21 cellular contexts compared by ENCODE assay signal in the genomic region with DNA sequence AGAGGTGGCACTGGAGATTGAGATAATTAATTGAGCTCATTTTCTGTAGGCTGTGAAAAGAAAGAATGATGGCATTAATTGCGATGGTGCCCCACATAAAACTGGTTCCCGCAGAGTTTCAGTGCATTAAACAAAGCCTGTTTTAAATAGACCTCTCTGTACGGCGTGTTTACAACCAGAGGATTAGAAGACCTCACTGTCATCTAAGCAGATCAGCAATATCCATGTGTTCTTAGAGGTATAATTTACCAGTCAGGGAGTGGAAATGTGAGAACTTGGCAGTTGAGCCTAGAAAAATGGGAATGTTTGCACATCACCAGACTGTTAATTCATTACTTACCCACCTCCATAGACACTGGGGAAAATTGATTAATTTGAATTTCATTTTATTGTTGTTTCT. TPM values are rescaled to one million over a fixed set of nuclear protein-coding genes. Genes with fewer than 3 reads are reported as not detected.
DNase-seq lines count a peak whose midpoint lies in the region; ATAC-seq, FAIRE-seq and TF ChIP-seq lines count a peak whose summit lies in the region.
"Had no signal": no experiment of that assay in that cellular context is flagged by ENCODE, and none has a peak within 500 bp of the region (broad histone marks: within the 10 kb centered on the region; RNA-seq: fewer than 3 reads in every experiment).

No MANE protein-coding gene starts in this region.

- no peak for TF ChIP-seq CTCF in Caco-2 (IDR thresholded peaks at IDR 0.05; ENCODE audit: insufficient read depth in 1 of 2, low read depth in 1 of 2, low read length in 1 of 2, severe bottlenecking in 1 of 2, unreplicated experiment in 1 of 2)
- TF ChIP-seq CTCF in brain microvascular endothelial cell (IDR thresholded peaks at IDR 0.05; ENCODE audit: low read depth, low read length, missing control alignments): no peak
- no peak for TF ChIP-seq CTCF in osteoblast (IDR thresholded peaks at IDR 0.05; ENCODE audit: extremely low read depth, low read depth, low read length)
- TF ChIP-seq CTCF in pancreas (IDR thresholded peaks at IDR 0.05): no peak

- DNase-seq in Caco-2 (no peak), NCI-H2081 treated with DMSO at 0.1 percent for 48 hours (lab: John Stamatoyannopoulos, UW) (peak; percentile 16), brain microvascular endothelial cell (no peak), osteoblast (ENCODE audit: insufficient read length, low spot score, missing footprints) (no peak), left ventricle myocardium superior (no peak), pancreas (no peak)
- DNase-seq: activated CD4-positive, alpha-beta T cell treated with anti-CD3 and anti-CD28 coated beads for 48 hours; activated CD8-positive, alpha-beta memory T cell treated with anti-CD3 and anti-CD28 coated beads, Interleukin-2, amount 10 ng/mL, durations not matched to agents 7 days and 5 days; CD4-positive, alpha-beta T cell; erythroblast; KBM-7; NCI-H2107; NCI-H774; RPMI8226 had no signal

- peaks cover 48% of the 10 kb centered on the region for H3K36me3 Mint-ChIP-seq in Caco-2 (ENCODE audit: insufficient read depth, unreplicated experiment)

- H3K4me3 ChIP-seq in Caco-2 (ENCODE audit: low read depth, low read length): no peak overlapping the region
- no peak overlapping the region for H3K4me3 ChIP-seq in brain microvascular endothelial cell (ENCODE audit: low read depth, low read length)
- H3K4me3 ChIP-seq in osteoblast (ENCODE audit: insufficient read depth, low read length): no peak overlapping the region
- H3K4me3 ChIP-seq in pancreas: no peak overlapping the region
- H3K4me3 ChIP-seq: prostate gland, vagina had no signal

- H2AFZ ChIP-seq in osteoblast (ENCODE audit: low read length): no peak overlapping the region

- peak overlapping the region; percentile 68 for H3K4me3 Mint-ChIP-seq in Caco-2 (ENCODE audit: unreplicated experiment)
- H3K4me3 Mint-ChIP-seq: activated CD8-positive, alpha-beta memory T cell treated with anti-CD3 and anti-CD28 coated beads, Interleukin-2, amount 10 ng/mL, durations not matched to agents 7 days and 5 days; CD4-positive, alpha-beta T cell had no signal

- H3K36me3 ChIP-seq in Caco-2 (ENCODE audit: control insufficient read depth, insufficient read depth, low read length) (peaks cover 5% of the 10 kb centered on the region; the same call in 1 of the 2 replicates), brain microvascular endothelial cell (replicated peaks) (peaks cover 3% of the 10 kb centered on the region), osteoblast (ENCODE audit: insufficient read depth, low read length) (peaks cover 31% of the 10 kb centered on the region), pancreas (peaks cover 0 to 4% (median 0%) of the 10 kb centered on the region in 3 donors)
- H3K36me3 ChIP-seq: prostate gland had no signal

- H3K79me2 ChIP-seq in osteoblast (ENCODE audit: insufficient read depth, low read length): no peaks in the 10 kb centered on the region

- 65 to 70% methylated on average over 4 of the region's 4 CpGs for WGBS in pancreas, 2 donors

- in situ Hi-C loops in brain microvascular endothelial cell (cut with HindIII; ENCODE audit: low pct_ligation_motif_present, low sequenced_read_pairs): no loop called here

- peaks cover 58% of the 10 kb centered on the region for H3K4me1 ChIP-seq in Caco-2
- H3K4me1 ChIP-seq in osteoblast (ENCODE audit: insufficient read depth, low read length): peaks cover 50% of the 10 kb centered on the region
- peaks cover 10 to 67% (median 24%) of the 10 kb centered on the region in 3 donors for H3K4me1 ChIP-seq in pancreas
- H3K4me1 ChIP-seq: prostate gland, vagina had no signal

- CTCF ChIA-PET in Caco-2 (lab: Charles Lee): interaction anchor here (1.3 to 1.7 kb wide), 2 partner anchors 37 to 55 kb away, joined by 4 to 13 read pairs; a partner anchor contains a TSS

- no peaks in the 10 kb centered on the region for H4K20me1 ChIP-seq in osteoblast (ENCODE audit: insufficient read depth, low read length)

- H3K27me3 ChIP-seq in Caco-2 (replicated peaks; ENCODE audit: control insufficient read depth, insufficient read depth, low read length) (no peaks in the 10 kb centered on the region), brain microvascular endothelial cell (replicated peaks) (no peaks in the 10 kb centered on the region), osteoblast (ENCODE audit: insufficient read depth, low read length) (no peaks in the 10 kb centered on the region), pancreas (no peaks in the 10 kb centered on the region)
- H3K27me3 ChIP-seq: vagina had no signal

- no TSS peak for BruUV-seq in Caco-2 (replicated peaks; lab: Mats Ljungman, UMichigan)

- intact Hi-C loops in Caco-2 (cut with micrococcal nuclease; ENCODE audit: unreplicated experiment): loop anchor here (5.0 kb wide), 1 partner anchor 139 kb away; no protein-coding TSS in a partner anchor
- intact Hi-C loops in left ventricle myocardium superior (cut with micrococcal nuclease): no loop called here
- intact Hi-C loops in pancreas (cut with DNase I): loop anchor here in 1 of 3 donors (5.0 kb wide), 1 partner anchor 39 kb away; no protein-coding TSS in a partner anchor

- H3K9me3 ChIP-seq in Caco-2 (no peaks in the 10 kb centered on the region), osteoblast (ENCODE audit: low read depth, low read length) (no peaks in the 10 kb centered on the region), pancreas (no peaks in the 10 kb centered on the region)
- H3K9me3 ChIP-seq: prostate gland, vagina had no signal

- ATAC-seq in left ventricle myocardium superior (no peak), HG02885 (IDR thresholded peaks at IDR 0.05; ENCODE audit: poor library complexity, unreplicated experiment) (no peak), pancreas (no peak), HG03045 (IDR thresholded peaks at IDR 0.05; ENCODE audit: unreplicated experiment) (no peak)
- ATAC-seq: activated CD8-positive, alpha-beta memory T cell treated with anti-CD3 and anti-CD28 coated beads, Interleukin-2, amount 10 ng/mL, durations not matched to agents 7 days and 5 days had no signal

- H3K4me2 ChIP-seq in osteoblast (ENCODE audit: insufficient read depth, low read length): no peak overlapping the region

- no peaks in the 10 kb centered on the region for H3K27me3 Mint-ChIP-seq in Caco-2 (ENCODE audit: insufficient read depth, unreplicated experiment)
- H3K27me3 Mint-ChIP-seq: activated CD8-positive, alpha-beta memory T cell treated with anti-CD3 and anti-CD28 coated beads, Interleukin-2, amount 10 ng/mL, durations not matched to agents 7 days and 5 days; CD4-positive, alpha-beta T cell had no signal

- FAIRE-seq in pancreas (lab: Jason Lieb, UNC): no peak
- FAIRE-seq: GM18507, TTC549 had no signal

- no peaks in the 10 kb centered on the region for H3K9me3 Mint-ChIP-seq in Caco-2 (ENCODE audit: unreplicated experiment)
- H3K9me3 Mint-ChIP-seq: activated T-helper 2 cell treated with anti-CD3 and anti-CD28 coated beads, Interferon-gamma antibody, Interleukin-2, Interleukin-4, amounts not matched to agents 10 μg/mL and 5 μg/mL and 100 μg/mL, durations not matched to agents 14 hours and 24 hours and 36 hours; CD4-positive, alpha-beta T cell had no signal

- peaks cover 44% of the 10 kb centered on the region for H3K4me1 Mint-ChIP-seq in Caco-2 (ENCODE audit: low read depth, unreplicated experiment)

- H3K27ac Mint-ChIP-seq in Caco-2 (ENCODE audit: unreplicated experiment): peak overlapping the region; percentile 90
- H3K27ac Mint-ChIP-seq: activated CD8-positive, alpha-beta memory T cell treated with anti-CD3 and anti-CD28 coated beads, Interleukin-2, amount 10 ng/mL, durations not matched to agents 7 days and 5 days; CD4-positive, alpha-beta T cell had no signal

- peak overlapping the region; percentile 3 for H3K27ac ChIP-seq in brain microvascular endothelial cell
- peak overlapping the region; percentile 88 for H3K27ac ChIP-seq in osteoblast (ENCODE audit: low read depth, low read length)
- peak overlapping the region in 2 of 4 donors; percentile 78 for H3K27ac ChIP-seq in pancreas
- H3K27ac ChIP-seq: prostate gland, vagina had no signal

- POLR2A ChIA-PET in Caco-2 (lab: Charles Lee): interaction anchor here (0.6 to 1.6 kb wide), 2 partner anchors 13 to 14 kb away, joined by 3 to 7 read pairs; no protein-coding TSS in a partner anchor

RNA-seq across cellular contexts. Expression of a gene that starts 16.1 kb away (rescaled TPM):
- total RNA-seq in Caco-2 (2022) (23.2 and 25.3 TPM in 2 replicates), osteoblast (4.3 and 6.2 TPM in 2 replicates), left ventricle myocardium superior (3.5 TPM), pancreas (1 to 10 TPM; 3.1 to 6.4 (median 4.6) TPM)
- polyA plus RNA-seq in pancreas: 1 to 10 TPM; 6.8 to 7.5 TPM

RNA-seq across cellular contexts. Expression of a gene that starts 36.8 kb away (rescaled TPM):
- total RNA-seq in Caco-2 (2022) (38.0 and 40.7 TPM in 2 replicates), osteoblast (15.0 and 15.6 TPM in 2 replicates), left ventricle myocardium superior (13.0 TPM), pancreas (1 to 10 TPM; 2.4 to 7.9 (median 2.7) TPM)
- 1 to 10 TPM; 4.8 to 6.8 TPM for polyA plus RNA-seq in pancreas

RNA-seq across cellular contexts. Expression of a gene that starts 55.8 kb away (rescaled TPM):
- total RNA-seq in Caco-2 (2022) (64.2 and 65.3 TPM in 2 replicates), osteoblast (44.2 and 48.1 TPM in 2 replicates), left ventricle myocardium superior (53.9 TPM), pancreas (10 to 100 TPM; 16.6 to 28.0 (median 21.5) TPM)
- 10 to 100 TPM; 11.7 to 19.6 TPM for polyA plus RNA-seq in pancreas
